ENCODE assay signal across 7 cellular contexts in the genomic region with DNA sequence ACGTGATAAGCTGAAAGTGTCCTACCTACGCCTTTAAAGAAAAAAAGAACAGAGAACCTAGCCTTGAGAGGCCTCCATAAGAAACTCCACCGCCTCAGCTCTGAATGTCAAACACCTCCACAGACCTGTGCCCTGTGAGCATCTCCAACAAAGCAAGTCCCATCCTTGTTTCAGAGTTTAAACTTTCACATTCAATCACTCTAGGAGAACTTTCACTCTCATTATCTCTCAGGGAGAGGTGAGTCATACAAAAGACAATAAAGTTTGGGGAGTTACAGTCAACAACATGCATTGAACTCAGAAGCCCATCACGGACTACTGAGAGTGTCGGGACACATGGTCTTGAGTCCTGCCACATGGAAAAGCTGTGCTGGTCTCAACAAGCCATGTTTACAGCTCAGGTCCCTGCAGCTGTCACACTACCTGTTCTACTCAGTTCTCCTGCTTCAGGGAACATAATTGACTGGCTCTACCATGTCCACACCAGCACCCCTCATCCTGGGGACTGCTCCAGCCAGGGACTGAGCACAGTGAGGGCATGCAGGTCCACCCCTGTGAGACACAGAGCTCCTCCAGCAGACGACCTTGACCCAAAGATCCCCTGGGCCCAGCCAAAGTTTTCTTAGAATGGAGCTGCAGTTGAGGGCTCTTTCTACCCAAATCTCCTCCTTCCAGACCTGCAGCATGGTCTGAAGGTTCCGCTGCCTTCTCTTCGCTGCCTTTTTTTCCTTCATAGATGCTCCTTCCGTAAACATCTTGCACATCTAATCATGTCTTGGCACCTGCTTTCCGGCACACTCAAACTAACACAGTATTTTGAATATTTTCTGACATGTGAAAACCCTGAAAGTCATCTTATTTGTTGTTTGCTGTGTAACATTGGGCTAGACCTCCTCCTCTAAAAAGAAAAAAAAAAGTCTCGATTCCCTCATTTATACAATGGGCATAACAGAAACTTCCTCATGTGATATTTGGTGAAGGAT.
A peak's percentile ranks its signal among the peaks of the same experiment; 100 is the strongest.
DNase-seq lines count a peak whose midpoint lies in the region; ATAC-seq and TF ChIP-seq lines count a peak whose summit lies in the region.

No MANE protein-coding gene starts in this region.

- H3K9me3 Mint-ChIP-seq in T-helper 2 cell treated with Interferon-gamma antibody and Interleukin-4, amounts not matched to agents 5 μg/mL and 100 μg/mL, for 36 hours, result no peaks in the 10 kb centered on the region
- peaks cover 2% of the 10 kb centered on the region for H3K9me3 Mint-ChIP-seq in type B pancreatic cell

- peak; percentile 30 for DNase-seq in GM19238 (ENCODE audit: insufficient read length, low spot score)
- DNase-seq in T-helper 2 cell treated with Interferon-gamma antibody and Interleukin-4, amounts not matched to agents 5 μg/mL and 100 μg/mL, for 36 hours (ENCODE audit: low spot score), result peak; percentile 82
- DNase-seq in fibroblast of villous mesenchyme (ENCODE audit: low read depth), result peak; percentile 81
- no peak for DNase-seq in NCI-H1105 treated with DMSO at 0.1 percent for 48 hours (lab: John Stamatoyannopoulos, UW)
- no peak for DNase-seq in SK-N-DZ (ENCODE audit: low spot score)
- DNase-seq in type B pancreatic cell (ENCODE audit: extremely low spot score, unreplicated experiment), result no peak

- no peaks in the 10 kb centered on the region for H3K27me3 Mint-ChIP-seq in T-helper 2 cell treated with Interferon-gamma antibody and Interleukin-4, amounts not matched to agents 5 μg/mL and 100 μg/mL, for 36 hours (ENCODE audit: low read depth)
- H3K27me3 Mint-ChIP-seq in type B pancreatic cell, result no peaks in the 10 kb centered on the region

- H3K4me1 Mint-ChIP-seq in T-helper 2 cell treated with Interferon-gamma antibody and Interleukin-4, amounts not matched to agents 5 μg/mL and 100 μg/mL, for 36 hours (ENCODE audit: low read depth), result peaks cover 93% of the 10 kb centered on the region
- H3K4me1 Mint-ChIP-seq in type B pancreatic cell (ENCODE audit: unreplicated experiment), result peaks cover 42% of the 10 kb centered on the region

- H3K27ac Mint-ChIP-seq in T-helper 2 cell treated with Interferon-gamma antibody and Interleukin-4, amounts not matched to agents 5 μg/mL and 100 μg/mL, for 36 hours, result peak overlapping the region; percentile 91
- H3K27ac Mint-ChIP-seq in type B pancreatic cell, result no peak overlapping the region

- peaks cover 92% of the 10 kb centered on the region for H3K36me3 Mint-ChIP-seq in T-helper 2 cell treated with Interferon-gamma antibody and Interleukin-4, amounts not matched to agents 5 μg/mL and 100 μg/mL, for 36 hours (ENCODE audit: low read depth)
- H3K36me3 Mint-ChIP-seq in type B pancreatic cell, result peaks cover 33% of the 10 kb centered on the region

- TF ChIP-seq CTCF in fibroblast of villous mesenchyme (IDR thresholded peaks at IDR 0.05; ENCODE audit: insufficient read depth, low read depth, low read length) (no peak), type B pancreatic cell (conservative IDR thresholded peaks at IDR 0.05) (no peak)

- H3K4me3 Mint-ChIP-seq in T-helper 2 cell treated with Interferon-gamma antibody and Interleukin-4, amounts not matched to agents 5 μg/mL and 100 μg/mL, for 36 hours, result peak overlapping the region; percentile 72
- H3K4me3 Mint-ChIP-seq in type B pancreatic cell, result no peak overlapping the region

- ATAC-seq in HG03025 (IDR thresholded peaks at IDR 0.05; ENCODE audit: low FRiP score, unreplicated experiment), result peak; percentile 30

- no peak overlapping the region for H3K4me3 ChIP-seq in fibroblast of villous mesenchyme (ENCODE audit: low read depth, low read length)

Comparison
In these comparisons a context has a peak if more than half of its experiments do, and no peak if none do; other contexts are left out.
1. DNase-seq: peak in GM19238 (single experiment), T-helper 2 cell treated with Interferon-gamma antibody and Interleukin-4, amounts not matched to agents 5 μg/mL and 100 μg/mL, for 36 hours (single experiment) and fibroblast of villous mesenchyme (single experiment); none in NCI-H1105 treated with DMSO at 0.1 percent for 48 hours (single experiment), SK-N-DZ (single experiment) and type B pancreatic cell (single experiment).